In the genomic region with DNA sequence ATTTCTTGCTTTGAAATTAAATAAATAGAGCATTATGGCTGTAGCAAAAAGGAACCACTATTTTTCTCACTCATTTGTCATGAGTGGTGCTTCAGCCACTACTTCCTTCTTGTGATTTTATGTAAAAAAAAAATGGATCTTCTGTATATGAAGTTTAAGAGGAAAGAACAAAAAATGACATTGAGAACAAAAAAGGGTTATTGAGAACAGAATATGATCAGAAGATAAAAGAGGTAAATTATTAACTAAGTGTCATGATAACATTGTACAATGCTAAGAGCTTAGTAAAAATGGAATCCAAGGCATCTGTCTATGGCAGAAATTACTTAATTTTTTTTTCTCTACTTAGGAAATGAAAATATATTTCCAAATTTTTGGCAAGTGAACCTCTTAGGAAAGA, we compare ENCODE assay signal across 21 cellular contexts.
DNase-seq lines count a peak whose midpoint lies in the region; ATAC-seq, FAIRE-seq and TF ChIP-seq lines count a peak whose summit lies in the region.
"Had no signal": no experiment of that assay in that cellular context is flagged by ENCODE, and none has a peak within 500 bp of the region (broad histone marks: within the 10 kb centered on the region; RNA-seq: fewer than 3 reads in every experiment).

No MANE protein-coding gene starts in this region.

- H3K9me3 Mint-ChIP-seq in Caco-2 (ENCODE audit: unreplicated experiment), result no peaks in the 10 kb centered on the region
- no peaks in the 10 kb centered on the region for H3K9me3 Mint-ChIP-seq in nephron progenitor cell
- H3K9me3 Mint-ChIP-seq in naive thymus-derived CD4-positive, alpha-beta T cell, result no peaks in the 10 kb centered on the region
- H3K9me3 Mint-ChIP-seq: CD8-positive, alpha-beta memory T cell had no signal

- ATAC-seq in HG03432 (IDR thresholded peaks at IDR 0.05; ENCODE audit: unreplicated experiment) (no peak), HG03196 (IDR thresholded peaks at IDR 0.05; ENCODE audit: unreplicated experiment) (no peak), Right ventricle myocardium inferior (no peak)
- no peak for ATAC-seq in naive thymus-derived CD4-positive, alpha-beta T cell
- ATAC-seq: GM12878 had no signal

- no peak overlapping the region for H3K9ac ChIP-seq in kidney (ENCODE audit: low read length in 2 of 2)
- H3K9ac ChIP-seq: BLaER1 treated with 17β-estradiol and CSF1 and Interleukin-3, amounts not matched to agents 10 nM and 100 nM; GM23248 had no signal

- FAIRE-seq in kidney (lab: Jason Lieb, UNC), result peak; percentile 75
- FAIRE-seq: GM12878, GM19239 had no signal

- TF ChIP-seq CTCF in Caco-2 (IDR thresholded peaks at IDR 0.05; ENCODE audit: insufficient read depth in 1 of 2, low read depth in 1 of 2, low read length in 1 of 2, severe bottlenecking in 1 of 2, unreplicated experiment in 1 of 2) (no peak), kidney (IDR thresholded peaks at IDR 0.05; ENCODE audit: borderline replicate concordance, extremely low read depth, insufficient read depth) (no peak), nephron progenitor cell (IDR thresholded peaks at IDR 0.05) (no peak)

- intact Hi-C loops in Caco-2 (cut with micrococcal nuclease; ENCODE audit: unreplicated experiment), result loop anchor here (2.0 kb wide), 1 partner anchor 41 kb away; no protein-coding TSS in a partner anchor
- intact Hi-C loops in kidney (cut with DNase I), result no loop called here
- intact Hi-C loops in naive thymus-derived CD4-positive, alpha-beta T cell (cut with micrococcal nuclease), result no loop called here
- intact Hi-C loops in Right ventricle myocardium inferior (cut with DNase I), result no loop called here

- H3K27me3 Mint-ChIP-seq in Caco-2 (ENCODE audit: insufficient read depth, unreplicated experiment) (no peaks in the 10 kb centered on the region), nephron progenitor cell (ENCODE audit: low read depth, poor library complexity) (no peaks in the 10 kb centered on the region)
- H3K27me3 Mint-ChIP-seq in naive thymus-derived CD4-positive, alpha-beta T cell, result no peaks in the 10 kb centered on the region
- H3K27me3 Mint-ChIP-seq: B cell; CD8-positive, alpha-beta memory T cell had no signal

- H3K4me1 Mint-ChIP-seq in Caco-2 (ENCODE audit: low read depth, unreplicated experiment) (peaks cover 26% of the 10 kb centered on the region), nephron progenitor cell (peaks cover 7% of the 10 kb centered on the region)
- peaks cover 0 to 2% (median 0%) of the 10 kb centered on the region in 7 donors for H3K4me1 Mint-ChIP-seq in naive thymus-derived CD4-positive, alpha-beta T cell
- H3K4me1 Mint-ChIP-seq: B cell; CD8-positive, alpha-beta memory T cell had no signal

- no peaks in the 10 kb centered on the region for H3K36me3 ChIP-seq in Caco-2 (ENCODE audit: control insufficient read depth, insufficient read depth, low read length)
- H3K36me3 ChIP-seq in kidney (ENCODE audit: control insufficient read depth in 1 of 2, insufficient read depth in 2 of 2, low read length in 2 of 2), result no peaks in the 10 kb centered on the region
- no peaks in the 10 kb centered on the region for H3K36me3 ChIP-seq in naive thymus-derived CD4-positive, alpha-beta T cell (ENCODE audit: control insufficient read depth in 2 of 3, insufficient read depth in 3 of 3, low read length in 3 of 3)
- H3K36me3 ChIP-seq: BLaER1 treated with 17β-estradiol and CSF1 and Interleukin-3, amounts not matched to agents 10 nM and 100 nM; HAP-1 had no signal

- peaks cover 29% of the 10 kb centered on the region for H3K4me1 ChIP-seq in Caco-2
- H3K4me1 ChIP-seq in kidney (ENCODE audit: control insufficient read depth in 1 of 2, insufficient read depth in 1 of 2, low read depth in 1 of 2, low read length in 2 of 2), result peaks cover 0 to 3% of the 10 kb centered on the region in 2 donors
- H3K4me1 ChIP-seq in naive thymus-derived CD4-positive, alpha-beta T cell (ENCODE audit: control insufficient read depth in 2 of 2, insufficient read depth in 2 of 2, low read length in 2 of 2), result no peaks in the 10 kb centered on the region
- H3K4me1 ChIP-seq: BLaER1 treated with 17β-estradiol and CSF1 and Interleukin-3, amounts not matched to agents 10 nM and 100 nM had no signal

- H3K27ac Mint-ChIP-seq in Caco-2 (ENCODE audit: unreplicated experiment) (peak overlapping the region; percentile 78), nephron progenitor cell (peak overlapping the region; percentile 29)
- H3K27ac Mint-ChIP-seq in naive thymus-derived CD4-positive, alpha-beta T cell, result no peak overlapping the region
- H3K27ac Mint-ChIP-seq: B cell; CD8-positive, alpha-beta memory T cell had no signal

- H3K4me3 Mint-ChIP-seq in Caco-2 (ENCODE audit: unreplicated experiment) (peak overlapping the region; percentile 10), nephron progenitor cell (no peak overlapping the region)
- no peak overlapping the region for H3K4me3 Mint-ChIP-seq in naive thymus-derived CD4-positive, alpha-beta T cell
- H3K4me3 Mint-ChIP-seq: B cell; CD8-positive, alpha-beta memory T cell had no signal

- peaks cover 31% of the 10 kb centered on the region for H3K36me3 Mint-ChIP-seq in Caco-2 (ENCODE audit: insufficient read depth, unreplicated experiment)
- peaks cover 7% of the 10 kb centered on the region for H3K36me3 Mint-ChIP-seq in nephron progenitor cell (ENCODE audit: low read depth)
- peaks cover 0 to 14% (median 3%) of the 10 kb centered on the region in 5 donors for H3K36me3 Mint-ChIP-seq in naive thymus-derived CD4-positive, alpha-beta T cell

- POLR2A ChIA-PET in Caco-2 (lab: Charles Lee), result interaction anchor here (0.7 to 1.8 kb wide), 3 partner anchors 102 to 965 kb away, joined by 5 to 7 read pairs (median 6); a partner anchor contains a TSS
- POLR2A ChIA-PET in naive thymus-derived CD4-positive, alpha-beta T cell (lab: Charles Lee), result no interaction called here

- CTCF ChIA-PET in Caco-2 (lab: Charles Lee), result interaction anchor here (0.9 to 1.6 kb wide), 3 partner anchors 14 to 185 kb away, joined by 3 to 4 read pairs (median 4); a partner anchor contains a TSS
- CTCF ChIA-PET in naive thymus-derived CD4-positive, alpha-beta T cell (lab: Charles Lee), result no interaction called here

- H3K4me3 ChIP-seq in Caco-2 (ENCODE audit: low read depth, low read length) (no peak overlapping the region), kidney (ENCODE audit: low read length in 2 of 2) (no peak overlapping the region)
- H3K4me3 ChIP-seq in naive thymus-derived CD4-positive, alpha-beta T cell (ENCODE audit: low read length), result no peak overlapping the region
- H3K4me3 ChIP-seq: BLaER1 treated with 17β-estradiol and CSF1 and Interleukin-3, amounts not matched to agents 10 nM and 100 nM; GM12878; GM23248; HAP-1 had no signal

- DNase-seq in Caco-2 (no peak), LoVo (ENCODE audit: low spot score) (peak; percentile 22), kidney (no peak), nephron progenitor cell (no peak), Right ventricle myocardium inferior (ENCODE audit: missing footprints) (no peak)
- no peak for DNase-seq in naive thymus-derived CD4-positive, alpha-beta T cell
- DNase-seq: 8988T; CD8-positive, alpha-beta memory T cell; COR-L47; DMS153; DND-41; EL; GM23248; KG1 had no signal

- H3K27me3 ChIP-seq in Caco-2 (replicated peaks; ENCODE audit: control insufficient read depth, insufficient read depth, low read length), result no peaks in the 10 kb centered on the region
- no peaks in the 10 kb centered on the region for H3K27me3 ChIP-seq in naive thymus-derived CD4-positive, alpha-beta T cell (ENCODE audit: control insufficient read depth in 2 of 2, insufficient read depth in 2 of 2, low read length in 2 of 2)
- H3K27me3 ChIP-seq: BLaER1 treated with 17β-estradiol and CSF1 and Interleukin-3, amounts not matched to agents 10 nM and 100 nM had no signal

- H3K9me3 ChIP-seq in Caco-2 (no peaks in the 10 kb centered on the region), kidney (ENCODE audit: control insufficient read depth in 1 of 2, low read length in 2 of 2) (no peaks in the 10 kb centered on the region)
- H3K9me3 ChIP-seq in naive thymus-derived CD4-positive, alpha-beta T cell (ENCODE audit: control insufficient read depth in 2 of 3, low read length in 3 of 3), result no peaks in the 10 kb centered on the region
- H3K9me3 ChIP-seq: BLaER1 treated with 17β-estradiol and CSF1 and Interleukin-3, amounts not matched to agents 10 nM and 100 nM; HAP-1 had no signal

- no TSS peak for BruUV-seq in Caco-2 (replicated peaks; lab: Mats Ljungman, UMichigan)

- no peak overlapping the region for H3K27ac ChIP-seq in kidney (ENCODE audit: low read depth in 2 of 2, low read length in 2 of 2)
- no peak overlapping the region for H3K27ac ChIP-seq in naive thymus-derived CD4-positive, alpha-beta T cell (ENCODE audit: low read depth, low read length)
- H3K27ac ChIP-seq: BLaER1 treated with 17β-estradiol and CSF1 and Interleukin-3, amounts not matched to agents 10 nM and 100 nM; GM23248 had no signal

Comparison
In these comparisons a context has a peak if more than half of its experiments do, and no peak if none do; other contexts are left out.
1. H3K27ac Mint-ChIP-seq: peak in Caco-2 (single experiment) and nephron progenitor cell (single experiment); none in naive thymus-derived CD4-positive, alpha-beta T cell (0 of 9).